Comparison of ENCODE assay signal across 21 cellular contexts in the genomic region with DNA sequence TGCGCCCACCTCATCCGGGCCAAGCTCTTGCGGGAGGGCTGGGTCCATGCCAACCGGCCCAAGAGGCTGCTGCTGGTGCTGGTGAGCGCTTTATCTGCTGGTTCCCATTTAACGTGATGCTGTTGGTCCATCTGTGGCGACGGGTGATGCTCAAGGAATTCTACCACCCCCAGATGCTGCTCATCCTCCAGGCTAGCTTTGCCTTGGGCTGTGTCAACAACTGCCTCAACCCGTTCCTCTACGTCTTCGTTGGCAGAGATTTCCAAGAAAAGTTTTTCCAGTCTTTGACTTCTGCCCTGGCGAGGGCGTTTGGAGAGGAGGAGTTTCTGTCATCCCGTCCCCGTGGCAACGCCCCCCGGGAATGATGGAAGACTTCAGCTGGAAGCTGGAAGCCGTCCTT. TPM values are rescaled to one million over a fixed set of nuclear protein-coding genes. Genes with fewer than 3 reads are reported as not detected.
"Had no signal": no experiment of that assay in that cellular context is flagged by ENCODE, and none has a peak within 500 bp of the region (broad histone marks: within the 10 kb centered on the region; RNA-seq: fewer than 3 reads in every experiment).

No MANE protein-coding gene starts in this region.

RNA-seq across cellular contexts. Expression of gene GPR32, which starts 11.2 kb away (rescaled TPM):
- total RNA-seq: activated naive CD4-positive, alpha-beta T cell treated with anti-CD3 and anti-CD28 coated beads for 36 hours; activated naive CD4-positive, alpha-beta T cell treated with anti-CD3 and anti-CD28 coated beads, Interleukin-2, amount 50 U/mL, for 72 hours; activated naive CD8-positive, alpha-beta T cell treated with anti-CD3 and anti-CD28 coated beads for 36 hours; activated naive CD8-positive, alpha-beta T cell treated with anti-CD3 and anti-CD28 coated beads, Interleukin-2, amount 10 ng/mL, durations not matched to agents 7 days and 5 days; activated T-cell treated with anti-CD3 and anti-CD28 coated beads, Interleukin-2, amount 50 U/mL, for 4 hours; activated T-cell treated with anti-CD3 and anti-CD28 coated beads, Interleukin-2, amount 50 U/mL, for 72 hours; activated T-helper 1 cell treated with anti-CD3 and anti-CD28 coated beads, Interleukin-12 subunit alpha, Interleukin-12 subunit beta, Interleukin-2, Interleukin-4 antibody, amounts not matched to agents 30 ng/mL and 10 ng/mL and 1 ng/mL, durations not matched to agents 14 hours and 24 hours and 36 hours; activated T-helper 17 cell treated with anti-CD3 and anti-CD28 coated beads, Interleukin-2, amount 50 U/mL, for 72 hours; activated T-helper 2 cell treated with anti-CD3 and anti-CD28 coated beads, Interferon-gamma antibody, Interleukin-2, Interleukin-4, amounts not matched to agents 10 μg/mL and 5 μg/mL and 100 μg/mL, durations not matched to agents 14 hours and 24 hours and 36 hours; adrenal gland; aorta; ascending aorta; astrocyte; body of pancreas; breast epithelium; bronchial epithelial cell; cardiac muscle cell; cardiac septum; cerebellum; chondrocyte had no signal
- polyA plus RNA-seq: adipose tissue, adrenal gland, aorta, cardiac muscle cell had no signal

RNA-seq across cellular contexts. Expression of gene ACP4, which starts 31.1 kb away (rescaled TPM):
- total RNA-seq: activated naive CD4-positive, alpha-beta T cell treated with anti-CD3 and anti-CD28 coated beads for 36 hours; activated naive CD4-positive, alpha-beta T cell treated with anti-CD3 and anti-CD28 coated beads, Interleukin-2, amount 50 U/mL, for 72 hours; activated naive CD8-positive, alpha-beta T cell treated with anti-CD3 and anti-CD28 coated beads for 36 hours; activated naive CD8-positive, alpha-beta T cell treated with anti-CD3 and anti-CD28 coated beads, Interleukin-2, amount 10 ng/mL, durations not matched to agents 7 days and 5 days; activated T-cell treated with anti-CD3 and anti-CD28 coated beads, Interleukin-2, amount 50 U/mL, for 4 hours; activated T-cell treated with anti-CD3 and anti-CD28 coated beads, Interleukin-2, amount 50 U/mL, for 72 hours; activated T-helper 1 cell treated with anti-CD3 and anti-CD28 coated beads, Interleukin-12 subunit alpha, Interleukin-12 subunit beta, Interleukin-2, Interleukin-4 antibody, amounts not matched to agents 30 ng/mL and 10 ng/mL and 1 ng/mL, durations not matched to agents 14 hours and 24 hours and 36 hours; activated T-helper 17 cell treated with anti-CD3 and anti-CD28 coated beads, Interleukin-2, amount 50 U/mL, for 72 hours; activated T-helper 2 cell treated with anti-CD3 and anti-CD28 coated beads, Interferon-gamma antibody, Interleukin-2, Interleukin-4, amounts not matched to agents 10 μg/mL and 5 μg/mL and 100 μg/mL, durations not matched to agents 14 hours and 24 hours and 36 hours; adrenal gland; aorta; ascending aorta; astrocyte; body of pancreas; breast epithelium; bronchial epithelial cell; cardiac muscle cell; cardiac septum; cerebellum; chondrocyte had no signal
- polyA plus RNA-seq: adipose tissue, adrenal gland, aorta had no signal

RNA-seq across cellular contexts. Expression of gene CLEC11A, which starts 35.9 kb away (rescaled TPM):
- total RNA-seq: ascending aorta, astrocyte had no signal

RNA-seq across cellular contexts. Expression of gene SHANK1, which starts 39.5 kb away (rescaled TPM):
- total RNA-seq: activated naive CD4-positive, alpha-beta T cell treated with anti-CD3 and anti-CD28 coated beads for 36 hours; activated naive CD8-positive, alpha-beta T cell treated with anti-CD3 and anti-CD28 coated beads, Interleukin-2, amount 10 ng/mL, durations not matched to agents 7 days and 5 days; activated T-helper 1 cell treated with anti-CD3 and anti-CD28 coated beads, Interleukin-12 subunit alpha, Interleukin-12 subunit beta, Interleukin-2, Interleukin-4 antibody, amounts not matched to agents 30 ng/mL and 10 ng/mL and 1 ng/mL, durations not matched to agents 14 hours and 24 hours and 36 hours; activated T-helper 17 cell treated with anti-CD3 and anti-CD28 coated beads, Interleukin-2, amount 50 U/mL, for 72 hours; activated T-helper 2 cell treated with anti-CD3 and anti-CD28 coated beads, Interferon-gamma antibody, Interleukin-2, Interleukin-4, amounts not matched to agents 10 μg/mL and 5 μg/mL and 100 μg/mL, durations not matched to agents 14 hours and 24 hours and 36 hours; astrocyte; bronchial epithelial cell had no signal
